In the genomic region with DNA sequence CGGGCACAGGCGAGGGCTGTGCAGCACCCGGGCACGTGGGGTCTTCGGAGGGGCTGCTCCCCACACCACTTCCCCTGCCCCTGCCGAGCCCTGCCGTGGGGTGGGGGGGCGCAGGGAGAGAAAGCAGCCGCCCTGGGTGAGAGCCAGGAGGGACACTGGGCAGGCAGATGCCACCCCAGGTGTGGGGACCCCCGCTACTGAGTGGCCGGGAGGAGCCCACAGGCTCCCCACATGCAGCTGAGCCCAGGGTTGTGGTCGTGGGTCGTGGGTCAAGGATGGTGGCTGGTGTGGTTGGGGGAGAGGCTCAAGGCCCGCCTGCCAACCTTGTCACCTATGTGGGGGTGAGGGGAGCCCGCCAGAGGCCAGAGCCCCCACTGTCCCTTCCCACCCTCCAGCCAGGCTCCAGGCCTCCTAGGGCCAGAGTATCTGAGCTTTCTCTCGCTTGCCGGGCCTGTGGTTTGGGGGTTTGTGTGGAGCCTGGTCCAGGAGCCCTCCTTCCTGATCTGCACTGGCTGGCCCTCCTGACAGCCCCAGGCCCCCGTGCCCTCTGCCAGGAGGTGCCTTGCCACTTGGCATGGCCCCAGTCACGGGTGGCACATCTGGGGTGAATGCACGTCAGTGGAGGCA, we compare ENCODE assay signal across 34 cellular contexts.
"Had no signal": no experiment of that assay in that cellular context is flagged by ENCODE, and none has a peak within 500 bp of the region (broad histone marks: within the 10 kb centered on the region; RNA-seq: fewer than 3 reads in every experiment).

No MANE protein-coding gene starts in this region.

- H3K36me3 Mint-ChIP-seq: activated CD8-positive, alpha-beta memory T cell treated with anti-CD3 and anti-CD28 coated beads, Interleukin-2, amount 10 ng/mL, durations not matched to agents 7 days and 5 days; activated naive CD4-positive, alpha-beta T cell treated with anti-CD3 and anti-CD28 coated beads, Interleukin-2, amount 10 ng/mL, durations not matched to agents 7 days and 5 days; activated naive CD8-positive, alpha-beta T cell; brain had no signal

- H3K27me3 ChIP-seq: MG63 had no signal

- H3K27ac ChIP-seq: VCaP had no signal

- H3K4me3 ChIP-seq: MG63 had no signal

- DNase-seq: activated B cell treated with CpG ODN at 0.5 μM for 24 hours; activated CD4-positive, alpha-beta memory T cell treated with anti-CD3 and anti-CD28 coated beads, Interleukin-2, amount 10 ng/mL, durations not matched to agents 7 days and 5 days; activated CD4-positive, alpha-beta T cell treated with anti-CD3 and anti-CD28 coated beads for 48 hours; activated CD4-positive, CD25-positive, alpha-beta regulatory T cell treated with anti-CD3 and anti-CD28 coated beads, Interleukin-2, amount 50 U/mL, for 72 hours; activated CD8-positive, alpha-beta memory T cell treated with anti-CD3 and anti-CD28 coated beads for 24 hours; activated CD8-positive, alpha-beta memory T cell treated with anti-CD3 and anti-CD28 coated beads, Interleukin-2, amount 10 ng/mL, durations not matched to agents 7 days and 5 days; activated CD8-positive, alpha-beta memory T cell treated with anti-CD3 and anti-CD28 coated beads, Interleukin-2, amount 50 U/mL, for 48 hours; activated effector memory CD4-positive, alpha-beta T cell treated with Interleukin-2 at 50 U/mL for 16 hours; activated naive CD4-positive, alpha-beta T cell treated with anti-CD3 and anti-CD28 coated beads, Interleukin-2, amount 10 ng/mL, durations not matched to agents 7 days and 5 days; activated naive CD8-positive, alpha-beta T cell treated with anti-CD3 and anti-CD28 coated beads, Interleukin-2, amount 50 U/mL, for 24 hours; activated T-cell treated with anti-CD3 and anti-CD28 coated beads, Interleukin-2, amount 50 U/mL, for 48 hours; anterior cingulate cortex; caudate nucleus; cerebellar nuclear complex; Kasumi-1; MG63; NCI-H1048; NCI-H1105 treated with DMSO at 0.1 percent for 48 hours; NCI-H1436; NCI-H1694; NCI-H2029; NCI-H345; NCI-H524 treated with DMSO at 0.1 percent for 48 hours; PC-3; SW 1271; T-helper 1 cell; T-helper 2 cell; T-helper 9 cell had no signal

- H3K36me3 ChIP-seq: MG63 had no signal

- FAIRE-seq: bronchial epithelial cell, RCC 7860 had no signal

- H3K9me3 ChIP-seq: MG63 had no signal

- ATAC-seq: activated CD8-positive, alpha-beta memory T cell treated with anti-CD3 and anti-CD28 coated beads, Interleukin-2, amount 10 ng/mL, durations not matched to agents 7 days and 5 days; activated naive CD8-positive, alpha-beta T cell treated with anti-CD3 and anti-CD28 coated beads, Interleukin-2, amount 50 U/mL, for 24 hours; PC-3; Right ventricle myocardium inferior had no signal

- H3K9me3 Mint-ChIP-seq: activated B cell treated with CpG ODN at 0.5 μM for 24 hours; activated CD4-positive, alpha-beta memory T cell treated with anti-CD3 and anti-CD28 coated beads, Interleukin-2, amount 10 ng/mL, durations not matched to agents 7 days and 5 days; activated naive CD4-positive, alpha-beta T cell treated with anti-CD3 and anti-CD28 coated beads, Interleukin-2, amount 10 ng/mL, durations not matched to agents 7 days and 5 days; activated naive CD8-positive, alpha-beta T cell treated with anti-CD3 and anti-CD28 coated beads, Interleukin-2, amount 50 U/mL, for 24 hours; brain had no signal

- H3K4me3 Mint-ChIP-seq: activated B cell treated with CpG ODN at 0.5 μM for 24 hours; activated CD4-positive, alpha-beta memory T cell treated with anti-CD3 and anti-CD28 coated beads, Interleukin-2, amount 10 ng/mL, durations not matched to agents 7 days and 5 days; activated CD8-positive, alpha-beta memory T cell treated with anti-CD3 and anti-CD28 coated beads, Interleukin-2, amount 10 ng/mL, durations not matched to agents 7 days and 5 days; activated naive CD4-positive, alpha-beta T cell treated with anti-CD3 and anti-CD28 coated beads, Interleukin-2, amount 10 ng/mL, durations not matched to agents 7 days and 5 days; activated naive CD8-positive, alpha-beta T cell; activated naive CD8-positive, alpha-beta T cell treated with anti-CD3 and anti-CD28 coated beads, Interleukin-2, amount 50 U/mL, for 24 hours; brain had no signal

- H3K27ac Mint-ChIP-seq: activated B cell treated with CpG ODN at 0.5 μM for 24 hours; activated CD4-positive, alpha-beta memory T cell treated with anti-CD3 and anti-CD28 coated beads, Interleukin-2, amount 10 ng/mL, durations not matched to agents 7 days and 5 days; activated CD8-positive, alpha-beta memory T cell treated with anti-CD3 and anti-CD28 coated beads, Interleukin-2, amount 10 ng/mL, durations not matched to agents 7 days and 5 days; activated naive CD4-positive, alpha-beta T cell treated with anti-CD3 and anti-CD28 coated beads, Interleukin-2, amount 10 ng/mL, durations not matched to agents 7 days and 5 days; activated naive CD8-positive, alpha-beta T cell; activated naive CD8-positive, alpha-beta T cell treated with anti-CD3 and anti-CD28 coated beads, Interleukin-2, amount 50 U/mL, for 24 hours; brain had no signal
